Comparison of ENCODE assay signal across 10 cellular contexts in the genomic region with DNA sequence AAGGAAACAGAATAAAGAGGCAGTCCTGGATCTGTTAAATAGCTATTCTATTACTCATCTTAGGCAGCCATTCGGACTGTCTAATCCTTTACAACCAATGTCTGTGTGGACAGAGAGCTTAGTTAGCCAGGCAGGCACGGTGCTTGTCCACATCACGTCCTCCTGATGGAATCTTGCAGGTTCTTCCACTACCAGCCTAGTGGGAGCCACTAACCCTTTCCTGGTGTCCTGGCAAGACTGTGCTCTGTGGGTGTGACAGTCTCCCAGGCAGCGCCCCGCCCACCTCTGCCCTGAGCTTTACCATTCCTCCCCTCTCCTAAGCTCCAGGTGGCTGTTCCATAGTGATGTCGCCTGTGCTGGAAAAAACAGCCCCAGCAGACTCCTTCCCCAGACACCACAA.
DNase-seq lines count a peak whose midpoint lies in the region; ATAC-seq and TF ChIP-seq lines count a peak whose summit lies in the region.
"Had no signal": no experiment of that assay in that cellular context is flagged by ENCODE, and none has a peak within 500 bp of the region (broad histone marks: within the 10 kb centered on the region; RNA-seq: fewer than 3 reads in every experiment).

No MANE protein-coding gene starts in this region.

- no peaks in the 10 kb centered on the region for H3K27me3 ChIP-seq in SK-N-SH (ENCODE audit: insufficient read depth)
- no peaks in the 10 kb centered on the region for H3K27me3 ChIP-seq in stomach

- DNase-seq in activated CD4-positive, alpha-beta memory T cell treated with anti-CD3 and anti-CD28 coated beads for 36 hours = peak; percentile 38
- DNase-seq in activated CD4-positive, alpha-beta memory T cell treated with anti-CD3 and anti-CD28 coated beads, Interleukin-2, amount 10 ng/mL, durations not matched to agents 7 days and 5 days = no peak
- DNase-seq in SK-N-SH = no peak
- DNase-seq in glomerular visceral epithelial cell (ENCODE audit: extremely low spot score) = peak; percentile 89
- peak; percentile 54 for DNase-seq in stomach
- DNase-seq in cardiac septum (ENCODE audit: low spot score) = no peak
- DNase-seq in endothelial cell (ENCODE audit: low spot score) = no peak
- DNase-seq: CD8-positive, alpha-beta T cell; GOT3 had no signal

- WGBS in SK-N-SH (ENCODE audit: low lambda C conversion rate) = 79% methylated on average over 6 of the region's 6 CpGs
- 44 to 77% (median 53%) methylated on average over 6 of the region's 6 CpGs for WGBS in stomach, 5 donors

- no peak for ATAC-seq in HG02610 (IDR thresholded peaks at IDR 0.05; ENCODE audit: unreplicated experiment)
- ATAC-seq: CD8-positive, alpha-beta T cell had no signal

- H2AFZ ChIP-seq in SK-N-SH (ENCODE audit: low read depth) = no peak overlapping the region; the same call in 1 of the 2 replicates

- H3K4me1 Mint-ChIP-seq in activated CD4-positive, alpha-beta memory T cell treated with anti-CD3 and anti-CD28 coated beads for 36 hours (ENCODE audit: low read depth) = peaks cover 50% of the 10 kb centered on the region
- peaks cover 47% of the 10 kb centered on the region for H3K4me1 Mint-ChIP-seq in activated CD4-positive, alpha-beta memory T cell treated with anti-CD3 and anti-CD28 coated beads, Interleukin-2, amount 10 ng/mL, durations not matched to agents 7 days and 5 days
- peaks cover 23% of the 10 kb centered on the region for H3K4me1 Mint-ChIP-seq in endothelial cell (ENCODE audit: unreplicated experiment)

- no peaks in the 10 kb centered on the region for H3K9me3 Mint-ChIP-seq in activated CD4-positive, alpha-beta memory T cell treated with anti-CD3 and anti-CD28 coated beads for 36 hours
- H3K9me3 Mint-ChIP-seq in activated CD4-positive, alpha-beta memory T cell treated with anti-CD3 and anti-CD28 coated beads, Interleukin-2, amount 10 ng/mL, durations not matched to agents 7 days and 5 days = no peaks in the 10 kb centered on the region
- H3K9me3 Mint-ChIP-seq in endothelial cell (ENCODE audit: unreplicated experiment) = no peaks in the 10 kb centered on the region
- H3K9me3 Mint-ChIP-seq: CD8-positive, alpha-beta T cell had no signal

- CTCF ChIA-PET in activated CD4-positive, alpha-beta memory T cell treated with anti-CD3 and anti-CD28 coated beads for 36 hours (lab: Charles Lee) = interaction anchor here (0.6 to 1.9 kb wide), 7 partner anchors 8 to 258 kb away, joined by 3 to 8 read pairs (median 3); partner anchors contain the start of gene TFB1M
- CTCF ChIA-PET in activated CD4-positive, alpha-beta memory T cell treated with anti-CD3 and anti-CD28 coated beads, Interleukin-2, amount 10 ng/mL, durations not matched to agents 7 days and 5 days (lab: Charles Lee) = interaction anchor here (0.7 to 0.8 kb wide), 2 partner anchors 10 to 255 kb away, joined by 3 to 4 read pairs; no protein-coding TSS in a partner anchor
- CTCF ChIA-PET in SK-N-SH (lab: Yijun Ruan, JAX) = interaction anchor here (0.7 to 1.7 kb wide), 4 partner anchors 8 to 334 kb away, joined by 3 to 8 read pairs (median 6); no protein-coding TSS in a partner anchor

- H3K4me3 Mint-ChIP-seq in activated CD4-positive, alpha-beta memory T cell treated with anti-CD3 and anti-CD28 coated beads for 36 hours = peak overlapping the region; percentile 66
- no peak overlapping the region for H3K4me3 Mint-ChIP-seq in activated CD4-positive, alpha-beta memory T cell treated with anti-CD3 and anti-CD28 coated beads, Interleukin-2, amount 10 ng/mL, durations not matched to agents 7 days and 5 days
- no peak overlapping the region for H3K4me3 Mint-ChIP-seq in endothelial cell (ENCODE audit: unreplicated experiment)
- H3K4me3 Mint-ChIP-seq: CD8-positive, alpha-beta T cell had no signal

- no peaks in the 10 kb centered on the region for H4K20me1 ChIP-seq in SK-N-SH (ENCODE audit: insufficient read depth)

- POLR2A ChIA-PET in activated CD4-positive, alpha-beta memory T cell treated with anti-CD3 and anti-CD28 coated beads for 36 hours (lab: Charles Lee) = interaction anchor here (0.9 to 1.6 kb wide), 4 partner anchors 14 to 129 kb away, joined by 3 to 5 read pairs (median 4); no protein-coding TSS in a partner anchor
- POLR2A ChIA-PET in activated CD4-positive, alpha-beta memory T cell treated with anti-CD3 and anti-CD28 coated beads, Interleukin-2, amount 10 ng/mL, durations not matched to agents 7 days and 5 days (lab: Charles Lee) = interaction anchor here (0.6 kb wide), 1 partner anchor 14 kb away, joined by 3 read pairs; no protein-coding TSS in a partner anchor
- POLR2A ChIA-PET in SK-N-SH (lab: Yijun Ruan, JAX) = no interaction called here

- no peak for TF ChIP-seq POLR2A in stomach (IDR thresholded peaks at IDR 0.05)

- TF ChIP-seq EP300 in SK-N-SH (IDR thresholded peaks at IDR 0.05; ENCODE audit: borderline replicate concordance in 1 of 2, low read depth in 1 of 2, low read length in 1 of 2) (no peak), stomach (IDR thresholded peaks at IDR 0.05) (no peak)

- H3K27ac ChIP-seq in SK-N-SH (ENCODE audit: low read depth in 2 of 2, low read length in 1 of 2) = peak overlapping the region; percentile 53 to 93
- no peak overlapping the region for H3K27ac ChIP-seq in stomach

- H3K27me3 Mint-ChIP-seq in activated CD4-positive, alpha-beta memory T cell treated with anti-CD3 and anti-CD28 coated beads for 36 hours = no peaks in the 10 kb centered on the region
- no peaks in the 10 kb centered on the region for H3K27me3 Mint-ChIP-seq in activated CD4-positive, alpha-beta memory T cell treated with anti-CD3 and anti-CD28 coated beads, Interleukin-2, amount 10 ng/mL, durations not matched to agents 7 days and 5 days
- no peaks in the 10 kb centered on the region for H3K27me3 Mint-ChIP-seq in endothelial cell (ENCODE audit: unreplicated experiment)

- H3K4me2 ChIP-seq in SK-N-SH = no peak overlapping the region

- H3K4me1 ChIP-seq in SK-N-SH (ENCODE audit: control insufficient read depth in 1 of 2, insufficient read depth in 2 of 2, low read depth in 1 of 2, low read length in 1 of 2) (peaks cover 31 to 45% of the 10 kb centered on the region in 2 experiments), stomach (peaks cover 5 to 43% (median 22%) of the 10 kb centered on the region in 4 donors)

- H3K36me3 ChIP-seq in SK-N-SH (replicated peaks in 1 of 2; ENCODE audit: control insufficient read depth in 1 of 2, insufficient read depth in 2 of 2, low read length in 1 of 2) (peaks cover 3 to 7% of the 10 kb centered on the region in 2 experiments), stomach (no peaks in the 10 kb centered on the region)

- H3K9ac ChIP-seq in SK-N-SH = peak overlapping the region; percentile 45; the same call in 1 of the 2 replicates

- no peaks in the 10 kb centered on the region for H3K79me2 ChIP-seq in SK-N-SH (ENCODE audit: insufficient read depth)

- H3K9me3 ChIP-seq in SK-N-SH (no peaks in the 10 kb centered on the region), stomach (no peaks in the 10 kb centered on the region)

- TF ChIP-seq CTCF in SK-N-SH (IDR thresholded peaks at IDR 0.05) (no peak), stomach (IDR thresholded peaks at IDR 0.05) (no peak), endothelial cell (IDR thresholded peaks at IDR 0.05; ENCODE audit: unreplicated experiment) (no peak)

- H3F3A ChIP-seq in SK-N-SH (replicated peaks; ENCODE audit: insufficient read depth) = peaks cover 30% of the 10 kb centered on the region

- TF ChIP-seq RAD21 in SK-N-SH (IDR thresholded peaks at IDR 0.05; ENCODE audit: low read length) = no peak

- no peaks in the 10 kb centered on the region for H3K36me3 Mint-ChIP-seq in activated CD4-positive, alpha-beta memory T cell treated with anti-CD3 and anti-CD28 coated beads for 36 hours
- no peaks in the 10 kb centered on the region for H3K36me3 Mint-ChIP-seq in activated CD4-positive, alpha-beta memory T cell treated with anti-CD3 and anti-CD28 coated beads, Interleukin-2, amount 10 ng/mL, durations not matched to agents 7 days and 5 days (ENCODE audit: low read depth)
- H3K36me3 Mint-ChIP-seq in endothelial cell (ENCODE audit: low read depth, unreplicated experiment) = peaks cover 15% of the 10 kb centered on the region
- H3K36me3 Mint-ChIP-seq: CD8-positive, alpha-beta T cell had no signal

- no peaks in the 10 kb centered on the region for H3K9me2 ChIP-seq in SK-N-SH

- peak overlapping the region; percentile 95 for H3K27ac Mint-ChIP-seq in activated CD4-positive, alpha-beta memory T cell treated with anti-CD3 and anti-CD28 coated beads for 36 hours
- no peak overlapping the region for H3K27ac Mint-ChIP-seq in activated CD4-positive, alpha-beta memory T cell treated with anti-CD3 and anti-CD28 coated beads, Interleukin-2, amount 10 ng/mL, durations not matched to agents 7 days and 5 days
- H3K27ac Mint-ChIP-seq in endothelial cell (ENCODE audit: unreplicated experiment) = no peak overlapping the region
- H3K27ac Mint-ChIP-seq: CD8-positive, alpha-beta T cell had no signal

- intact Hi-C loops in activated CD4-positive, alpha-beta memory T cell treated with anti-CD3 and anti-CD28 coated beads for 36 hours (cut with micrococcal nuclease) = loop anchor here (10.0 kb wide), 2 partner anchors 439 to 1069 kb away; no protein-coding TSS in a partner anchor
- intact Hi-C loops in stomach (cut with DNase I; ENCODE audit: low total_unique reads) (no loop called here), cardiac septum (cut with DNase I) (no loop called here)

- H3K4me3 ChIP-seq in SK-N-SH (ENCODE audit: low read depth in 2 of 2, low read length in 1 of 2) = no peak overlapping the region
- no peak overlapping the region for H3K4me3 ChIP-seq in stomach

TF ChIP-seq in SK-N-SH, 30 proteins besides CTCF, POLR2A, EP300 and RAD21 (continues in another document):
- TF ChIP-seq, protein P1, sequence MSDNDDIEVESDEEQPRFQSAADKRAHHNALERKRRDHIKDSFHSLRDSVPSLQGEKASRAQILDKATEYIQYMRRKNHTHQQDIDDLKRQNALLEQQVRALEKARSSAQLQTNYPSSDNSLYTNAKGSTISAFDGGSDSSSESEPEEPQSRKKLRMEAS (IDR thresholded peaks at IDR 0.05; ENCODE audit: low read depth) = no peak
- TF ChIP-seq, protein P2, sequence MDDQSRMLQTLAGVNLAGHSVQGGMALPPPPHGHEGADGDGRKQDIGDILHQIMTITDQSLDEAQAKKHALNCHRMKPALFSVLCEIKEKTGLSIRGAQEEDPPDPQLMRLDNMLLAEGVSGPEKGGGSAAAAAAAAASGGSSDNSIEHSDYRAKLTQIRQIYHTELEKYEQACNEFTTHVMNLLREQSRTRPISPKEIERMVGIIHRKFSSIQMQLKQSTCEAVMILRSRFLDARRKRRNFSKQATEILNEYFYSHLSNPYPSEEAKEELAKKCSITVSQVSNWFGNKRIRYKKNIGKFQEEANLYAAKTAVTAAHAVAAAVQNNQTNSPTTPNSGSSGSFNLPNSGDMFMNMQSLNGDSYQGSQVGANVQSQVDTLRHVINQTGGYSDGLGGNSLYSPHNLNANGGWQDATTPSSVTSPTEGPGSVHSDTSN (IDR thresholded peaks at IDR 0.05) = no peak
- TF ChIP-seq, protein P3, sequence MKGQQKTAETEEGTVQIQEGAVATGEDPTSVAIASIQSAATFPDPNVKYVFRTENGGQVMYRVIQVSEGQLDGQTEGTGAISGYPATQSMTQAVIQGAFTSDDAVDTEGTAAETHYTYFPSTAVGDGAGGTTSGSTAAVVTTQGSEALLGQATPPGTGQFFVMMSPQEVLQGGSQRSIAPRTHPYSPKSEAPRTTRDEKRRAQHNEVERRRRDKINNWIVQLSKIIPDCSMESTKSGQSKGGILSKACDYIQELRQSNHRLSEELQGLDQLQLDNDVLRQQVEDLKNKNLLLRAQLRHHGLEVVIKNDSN (IDR thresholded peaks at IDR 0.05; ENCODE audit: borderline replicate concordance, low read depth) = no peak

Comparison
In these comparisons a context has a peak if more than half of its experiments do, and no peak if none do; other contexts are left out.
1. DNase-seq: peak in activated CD4-positive, alpha-beta memory T cell treated with anti-CD3 and anti-CD28 coated beads for 36 hours (single experiment), glomerular visceral epithelial cell (single experiment) and stomach (single experiment); none in activated CD4-positive, alpha-beta memory T cell treated with anti-CD3 and anti-CD28 coated beads, Interleukin-2, amount 10 ng/mL, durations not matched to agents 7 days and 5 days (single experiment), SK-N-SH (single experiment), cardiac septum (single experiment) and endothelial cell (single experiment).
2. H3K27ac ChIP-seq: peak in SK-N-SH (2 of 2); none in stomach (0 of 5).